ENCODE assay signal across 8 cellular contexts in the genomic region with DNA sequence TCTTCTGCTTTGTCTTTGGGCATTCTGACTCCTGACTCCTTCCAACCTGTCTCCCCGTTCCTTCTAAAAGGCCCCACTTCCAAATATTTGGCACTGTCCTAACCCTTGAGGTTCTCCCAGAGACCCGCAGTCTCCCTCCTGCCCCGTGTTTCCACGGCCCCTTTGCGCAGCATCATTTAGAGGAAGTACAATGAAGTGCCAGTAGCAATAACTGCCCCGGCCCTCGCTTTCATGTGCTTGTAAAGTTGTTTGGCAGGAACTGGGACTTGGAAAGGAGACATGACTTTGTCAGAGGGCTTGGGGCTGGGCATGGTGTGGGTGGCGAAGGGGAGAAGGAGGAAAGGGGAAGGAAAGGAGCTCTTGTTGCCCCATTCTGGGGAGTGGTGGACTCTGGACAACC. TPM values are rescaled to one million over a fixed set of nuclear protein-coding genes. Genes with fewer than 3 reads are reported as not detected.
DNase-seq lines count a peak whose midpoint lies in the region; ATAC-seq lines count a peak whose summit lies in the region.

No MANE protein-coding gene starts in this region.

- H4K12ac ChIP-seq in trophoblast cell (ENCODE audit: low read depth, low read length) = no peak overlapping the region

- no peak overlapping the region for H3K4ac ChIP-seq in trophoblast cell (ENCODE audit: low read depth, low read length)

- H3K79me1 ChIP-seq in trophoblast cell (ENCODE audit: low read length) = no peaks in the 10 kb centered on the region

- no peak overlapping the region for H2BK12ac ChIP-seq in trophoblast cell (ENCODE audit: low read length)

- H4K8ac ChIP-seq in trophoblast cell (ENCODE audit: low read depth, low read length) = no peak overlapping the region

- no peak overlapping the region for H2BK5ac ChIP-seq in trophoblast cell (ENCODE audit: low read depth, low read length, poor library complexity)

- H2BK120ac ChIP-seq in trophoblast cell (ENCODE audit: insufficient read depth, low read length, poor library complexity) = no peak overlapping the region

- peak overlapping the region; percentile 82 for H3K4me3 ChIP-seq in CD8-positive, alpha-beta memory T cell (ENCODE audit: low read length)
- peak overlapping the region; percentile 85 for H3K4me3 ChIP-seq in endocrine pancreas (ENCODE audit: control insufficient read depth, insufficient read depth, low read length)
- no peak overlapping the region for H3K4me3 ChIP-seq in trophoblast cell (ENCODE audit: low read depth, low read length)

- peaks cover 2% of the 10 kb centered on the region for H3K79me2 ChIP-seq in trophoblast cell (ENCODE audit: control insufficient read depth, insufficient read depth, low read length, poor library complexity)

- H2AK5ac ChIP-seq in trophoblast cell (ENCODE audit: low read length) = no peak overlapping the region

- H3K4me1 ChIP-seq in CD8-positive, alpha-beta memory T cell (ENCODE audit: insufficient read depth, low read length) = peaks cover 64% of the 10 kb centered on the region
- H3K4me1 ChIP-seq in endocrine pancreas (ENCODE audit: control insufficient read depth, insufficient read depth, low read length) (no peaks in the 10 kb centered on the region), trophoblast cell (ENCODE audit: control insufficient read depth in 1 of 2, insufficient read depth in 2 of 2, low read length in 2 of 2) (peaks cover 9 to 10% of the 10 kb centered on the region in 2 experiments)

- H2AFZ ChIP-seq in trophoblast cell (ENCODE audit: insufficient read depth, low read length, poor library complexity) = no peak overlapping the region

- no peak overlapping the region for H3K4me2 ChIP-seq in trophoblast cell (ENCODE audit: low read length)

- ATAC-seq in HG02798 (IDR thresholded peaks at IDR 0.05; ENCODE audit: poor library complexity, unreplicated experiment) (no peak), HG03175 (IDR thresholded peaks at IDR 0.05; ENCODE audit: unreplicated experiment) (no peak), GM21576 (IDR thresholded peaks at IDR 0.05; ENCODE audit: unreplicated experiment) (no peak)

- H3K9ac ChIP-seq in endocrine pancreas (ENCODE audit: control insufficient read depth, insufficient read depth, low read length) (no peak overlapping the region), trophoblast cell (ENCODE audit: low read length) (no peak overlapping the region)

- H3K18ac ChIP-seq in trophoblast cell (ENCODE audit: low read length) = no peak overlapping the region

- DNase-seq in CD8-positive, alpha-beta memory T cell = peak in 1 of 5 donors; percentile 41
- peak; percentile 88 for DNase-seq in SIG-M5 treated with dmso at 0.1 percent for 504 hours (lab: John Stamatoyannopoulos, UW; ENCODE audit: unreplicated experiment)
- DNase-seq in trophoblast cell = no peak
- DNase-seq in cortex of kidney (lab: John Stamatoyannopoulos, UW) = no peak

- H3K36me3 ChIP-seq in CD8-positive, alpha-beta memory T cell (ENCODE audit: insufficient read depth, low read length) = no peaks in the 10 kb centered on the region
- H3K36me3 ChIP-seq in endocrine pancreas (ENCODE audit: control insufficient read depth, insufficient read depth, low read length) (no peaks in the 10 kb centered on the region), trophoblast cell (ENCODE audit: control insufficient read depth in 1 of 2, insufficient read depth in 2 of 2, low read length in 2 of 2) (no peaks in the 10 kb centered on the region)

- H3K9me3 Mint-ChIP-seq in CD8-positive, alpha-beta memory T cell = no peaks in the 10 kb centered on the region

- no CpG with 5 or more reads among the region's 8 CpGs for WGBS in trophoblast cell (ENCODE audit: extremely low coverage, insufficient coverage, insufficient read length)

- no peaks in the 10 kb centered on the region for H3K9me3 ChIP-seq in CD8-positive, alpha-beta memory T cell (ENCODE audit: low read length)
- H3K9me3 ChIP-seq in endocrine pancreas (ENCODE audit: control insufficient read depth, low read length) (no peaks in the 10 kb centered on the region), trophoblast cell (ENCODE audit: insufficient read depth, low read depth, low read length) (peaks cover 8% of the 10 kb centered on the region)

- H3K27ac Mint-ChIP-seq in CD8-positive, alpha-beta memory T cell = peak overlapping the region; percentile 96 to 100 (median 97)

- H3K27me3 Mint-ChIP-seq in CD8-positive, alpha-beta memory T cell = peaks cover 0 to 2% of the 10 kb centered on the region in 2 donors

- peak overlapping the region; percentile 24 for H3K23ac ChIP-seq in trophoblast cell (ENCODE audit: low read length)

- H3K4me1 Mint-ChIP-seq in CD8-positive, alpha-beta memory T cell = peaks cover 66 to 76% (median 73%) of the 10 kb centered on the region in 3 donors

- CTCF ChIA-PET in CD8-positive, alpha-beta memory T cell (lab: Charles Lee) = interaction anchor here (1.1 to 3.5 kb wide), 3 partner anchors 21 to 58 kb away, joined by 3 to 13 read pairs (median 7); no protein-coding TSS in a partner anchor

- peak overlapping the region; percentile 91 to 97 (median 95) for H3K4me3 Mint-ChIP-seq in CD8-positive, alpha-beta memory T cell

- H3K27ac ChIP-seq in CD8-positive, alpha-beta memory T cell (ENCODE audit: low read depth, low read length) = peak overlapping the region; percentile 95
- no peak overlapping the region for H3K27ac ChIP-seq in trophoblast cell (ENCODE audit: low read depth, low read length)

- H3K27me3 ChIP-seq in CD8-positive, alpha-beta memory T cell (ENCODE audit: insufficient read depth, low read length, poor library complexity, severe bottlenecking) = no peaks in the 10 kb centered on the region
- H3K27me3 ChIP-seq in endocrine pancreas (ENCODE audit: control insufficient read depth, insufficient read depth, low read length) = no peaks in the 10 kb centered on the region
- peaks cover 21% of the 10 kb centered on the region for H3K27me3 ChIP-seq in trophoblast cell (ENCODE audit: insufficient read depth, low read length)

- H3K14ac ChIP-seq in trophoblast cell (ENCODE audit: low read length) = no peak overlapping the region

- POLR2A ChIA-PET in CD8-positive, alpha-beta memory T cell (lab: Charles Lee) = interaction anchor here (0.8 to 3.0 kb wide), 8 partner anchors 9 to 96 kb away, joined by 3 to 10 read pairs (median 4); no protein-coding TSS in a partner anchor

- peaks cover 2 to 68% (median 7%) of the 10 kb centered on the region in 3 donors for H3K36me3 Mint-ChIP-seq in CD8-positive, alpha-beta memory T cell

- no peak overlapping the region for H4K91ac ChIP-seq in trophoblast cell (ENCODE audit: low read depth, low read length)

RNA-seq across cellular contexts. Expression of a gene that starts 2.6 kb away (rescaled TPM):
- 100 to 1,000 TPM; 510 to 534 TPM for total RNA-seq in CD8-positive, alpha-beta memory T cell
- 338 TPM for polyA plus RNA-seq in CD8-positive, alpha-beta memory T cell
- 15.1 and 16.7 TPM in 2 replicates for polyA plus RNA-seq in trophoblast cell (2013)
